In the genomic region with DNA sequence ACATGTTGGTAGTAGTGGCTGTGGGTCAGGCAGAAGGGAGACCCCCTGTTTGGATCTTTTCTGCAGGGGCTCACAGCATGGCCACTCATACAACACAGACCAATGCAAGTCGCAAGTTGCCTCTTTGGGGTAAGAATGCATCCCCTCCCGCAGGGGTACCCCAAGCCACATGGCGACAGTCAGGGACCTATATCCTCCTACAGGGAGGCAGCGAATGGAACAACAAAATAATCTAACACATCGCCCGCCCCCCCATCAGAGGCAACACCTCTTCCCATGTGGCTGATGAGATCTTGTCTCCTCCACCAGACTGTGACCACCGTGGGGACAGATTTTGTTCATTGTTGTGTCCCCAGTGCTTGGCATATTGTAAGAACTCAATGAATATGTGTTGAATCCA, we compare ENCODE assay signal across 22 cellular contexts. TPM values are rescaled to one million over a fixed set of nuclear protein-coding genes. Genes with fewer than 3 reads are reported as not detected.
"Had no signal": no experiment of that assay in that cellular context is flagged by ENCODE, and none has a peak within 500 bp of the region (broad histone marks: within the 10 kb centered on the region; RNA-seq: fewer than 3 reads in every experiment).

No MANE protein-coding gene starts in this region.

- H3K9me3 ChIP-seq: lower lobe of right lung, ovary, psoas muscle, stomach, thyroid gland, uterus had no signal

- H3K27me3 ChIP-seq: ovary, thyroid gland, uterus had no signal

- H3K27ac ChIP-seq: lower lobe of right lung, ovary, psoas muscle, stomach, thyroid gland, uterus had no signal

- H3K4me3 ChIP-seq: lower lobe of right lung, ovary, psoas muscle, stomach, thyroid gland, uterus had no signal

- H3K4me1 ChIP-seq: lower lobe of right lung, psoas muscle, stomach, thyroid gland, uterus had no signal

- DNase-seq: cortex of kidney; effector CD4-positive, alpha-beta T cell; hypothalamus; immature natural killer cell; islet precursor cell; kidney glomerular epithelial cell; left colon; left ventricle myocardium superior; lower lobe of right lung; natural killer cell; occipital lobe; ovary; psoas muscle; right cardiac atrium; small intestine; stimulated activated CD4-positive, alpha-beta T cell treated with anti-CD3 and anti-CD28 coated beads, Interleukin-1b, Interleukin-23, amount 100 ng/mL, for 48 hours; stimulated activated CD4-positive, alpha-beta T cell treated with anti-CD3 and anti-CD28 coated beads, Interleukin-4, amount 100 ng/mL, for 1 hour; stimulated activated naive CD4-positive, alpha-beta T cell treated with Interleukin-2 at 50 U/mL for 16 hours; stomach; thyroid gland; uterus had no signal

- H3K36me3 ChIP-seq: lower lobe of right lung, ovary, stomach, thyroid gland, uterus had no signal

- ATAC-seq: left colon; left ventricle myocardium superior; lower lobe of right lung; natural killer cell; psoas muscle; right cardiac atrium; stimulated activated effector memory CD8-positive, alpha-beta T cell treated with anti-CD3 and anti-CD28 coated beads, Interleukin-12 subunit alpha, Interleukin-12 subunit beta, amount 100 ng/mL, for 72 hours had no signal

RNA-seq across cellular contexts. Expression of gene PNMA8B, which starts 40.7 kb away (rescaled TPM):
- polyA plus RNA-seq: immature natural killer cell had no signal
